In genomic region chr18:37064187-37064586, GRCh38 we compare ENCODE assay signal across 10 cellular contexts.
"Had no signal": no experiment of that assay in that cellular context is flagged by ENCODE, and none has a peak within 500 bp of the region (broad histone marks: within the 10 kb centered on the region; RNA-seq: fewer than 3 reads in every experiment).

No MANE protein-coding gene starts in this region.

- H3K9ac ChIP-seq: GM23248 had no signal

- DNase-seq: GM23248, GOT3, H7, H9, HCEC 1CT, HFFc6 had no signal

- ATAC-seq: GM23338, HCT116 had no signal

- H3K4me1 ChIP-seq: HAP-1 had no signal

- H3K36me3 ChIP-seq: HAP-1 had no signal

- H3K27ac ChIP-seq: GM23248 had no signal

- FAIRE-seq: H54 had no signal

- H3K9me3 ChIP-seq: HAP-1 had no signal

- H2AFZ ChIP-seq: GM23248, GM23338 had no signal

- H3K4me2 ChIP-seq: GM23338 had no signal

- H3K4me3 ChIP-seq: GM23248, GM23338, HAP-1 had no signal
